In genomic region chr13:35917252-35917941, GRCh38 we compare ENCODE assay signal across 14 cellular contexts.
DNase-seq lines count a peak whose midpoint lies in the region; ATAC-seq, FAIRE-seq and TF ChIP-seq lines count a peak whose summit lies in the region.
"Had no signal": no experiment of that assay in that cellular context is flagged by ENCODE, and none has a peak within 500 bp of the region (broad histone marks: within the 10 kb centered on the region; RNA-seq: fewer than 3 reads in every experiment).

No MANE protein-coding gene starts in this region.

- no peaks in the 10 kb centered on the region for H3K27me3 ChIP-seq in ascending aorta
- H3K27me3 ChIP-seq: dorsolateral prefrontal cortex had no signal

- intact Hi-C loops in ascending aorta (cut with DNase I), result no loop called here
- intact Hi-C loops in activated T-helper 1 cell treated with anti-CD3 and anti-CD28 coated beads, Interleukin-12 subunit alpha, Interleukin-12 subunit beta, Interleukin-2, Interleukin-4 antibody, amounts not matched to agents 30 ng/mL and 10 ng/mL and 1 ng/mL, durations not matched to agents 14 hours and 24 hours and 36 hours (cut with micrococcal nuclease), result no loop called here

- no peaks in the 10 kb centered on the region for H3K27me3 Mint-ChIP-seq in neural crest cell (ENCODE audit: low read depth)
- no peaks in the 10 kb centered on the region for H3K27me3 Mint-ChIP-seq in activated T-helper 1 cell treated with anti-CD3 and anti-CD28 coated beads, Interleukin-12 subunit alpha, Interleukin-12 subunit beta, Interleukin-2, Interleukin-4 antibody, amounts not matched to agents 30 ng/mL and 10 ng/mL and 1 ng/mL, durations not matched to agents 14 hours and 24 hours and 36 hours (ENCODE audit: insufficient read depth)
- H3K27me3 Mint-ChIP-seq: natural killer cell treated with Interleukin-12 subunit alpha and Interleukin-12 subunit beta and Interleukin-15 and Interleukin-18, amount 100 ng/mL, for 72 hours had no signal

- H3K36me3 Mint-ChIP-seq in neural crest cell (ENCODE audit: low read depth), result no peaks in the 10 kb centered on the region
- H3K36me3 Mint-ChIP-seq in activated T-helper 1 cell treated with anti-CD3 and anti-CD28 coated beads, Interleukin-12 subunit alpha, Interleukin-12 subunit beta, Interleukin-2, Interleukin-4 antibody, amounts not matched to agents 30 ng/mL and 10 ng/mL and 1 ng/mL, durations not matched to agents 14 hours and 24 hours and 36 hours (ENCODE audit: low read depth), result no peaks in the 10 kb centered on the region
- H3K36me3 Mint-ChIP-seq: natural killer cell treated with Interleukin-12 subunit alpha and Interleukin-12 subunit beta and Interleukin-15 and Interleukin-18, amount 100 ng/mL, for 72 hours had no signal

- peak overlapping the region in 1 of 2 donors; percentile 0 for H3K27ac ChIP-seq in ascending aorta

- peak; percentile 40 for ATAC-seq in HG02870 (IDR thresholded peaks at IDR 0.05; ENCODE audit: unreplicated experiment)
- no peak for ATAC-seq in HG03457 (IDR thresholded peaks at IDR 0.05; ENCODE audit: unreplicated experiment)
- ATAC-seq: natural killer cell treated with Interleukin-12 subunit alpha and Interleukin-12 subunit beta and Interleukin-15 and Interleukin-18, amount 100 ng/mL, for 72 hours had no signal

- no peak for TF ChIP-seq POLR2A in H54 (IDR thresholded peaks at IDR 0.05; ENCODE audit: low read depth, low read length)

- TF ChIP-seq CTCF in GM12865 (IDR thresholded peaks at IDR 0.05; ENCODE audit: insufficient read depth, low read depth, low read length, missing control alignments), result no peak
- TF ChIP-seq CTCF in ascending aorta (IDR thresholded peaks at IDR 0.05), result no peak
- TF ChIP-seq CTCF in neural crest cell (conservative IDR thresholded peaks at IDR 0.05), result no peak

- peak; percentile 44 for DNase-seq in GM12865 (ENCODE audit: low read depth)
- no peak for DNase-seq in ascending aorta (ENCODE audit: low spot score in 2 of 2)
- DNase-seq in neural crest cell (ENCODE audit: low read depth, low spot score), result no peak
- no peak for DNase-seq in activated T-helper 1 cell treated with anti-CD3 and anti-CD28 coated beads, Interleukin-12 subunit alpha, Interleukin-12 subunit beta, Interleukin-2, Interleukin-4 antibody, amounts not matched to agents 30 ng/mL and 10 ng/mL and 1 ng/mL, durations not matched to agents 14 hours and 24 hours and 36 hours (ENCODE audit: low spot score)
- no peak for DNase-seq in H54 (ENCODE audit: insufficient read length, low spot score)
- no peak for DNase-seq in COLO668 (lab: John Stamatoyannopoulos, UW; ENCODE audit: unreplicated experiment)
- DNase-seq: dorsolateral prefrontal cortex; stimulated activated CD4-positive, alpha-beta T cell treated with anti-CD3 and anti-CD28 coated beads, Interleukin-4, amount 100 ng/mL, for 24 hours; trophoblast cell had no signal

- no peaks in the 10 kb centered on the region for H3K4me1 ChIP-seq in ascending aorta

- no peak for FAIRE-seq in H54 (lab: Jason Lieb, UNC)
- FAIRE-seq: D721Med had no signal

- H3K27ac Mint-ChIP-seq in neural crest cell (ENCODE audit: unreplicated experiment), result peak overlapping the region; percentile 72
- no peak overlapping the region for H3K27ac Mint-ChIP-seq in activated T-helper 1 cell treated with anti-CD3 and anti-CD28 coated beads, Interleukin-12 subunit alpha, Interleukin-12 subunit beta, Interleukin-2, Interleukin-4 antibody, amounts not matched to agents 30 ng/mL and 10 ng/mL and 1 ng/mL, durations not matched to agents 14 hours and 24 hours and 36 hours
- H3K27ac Mint-ChIP-seq: activated T-helper 2 cell treated with anti-CD3 and anti-CD28 coated beads, Interferon-gamma antibody, Interleukin-2, Interleukin-4, amounts not matched to agents 10 μg/mL and 5 μg/mL and 100 μg/mL, durations not matched to agents 14 hours and 24 hours and 36 hours; natural killer cell treated with Interleukin-12 subunit alpha and Interleukin-12 subunit beta and Interleukin-15 and Interleukin-18, amount 100 ng/mL, for 72 hours had no signal

- H3K4me3 ChIP-seq in GM12865 (ENCODE audit: low read depth, low read length) (peak overlapping the region; percentile 8), ascending aorta (peak overlapping the region; percentile 16 to 27)

- no peaks in the 10 kb centered on the region for H3K9me3 ChIP-seq in ascending aorta

- H3K4me3 Mint-ChIP-seq in neural crest cell, result no peak overlapping the region
- H3K4me3 Mint-ChIP-seq in activated T-helper 1 cell treated with anti-CD3 and anti-CD28 coated beads, Interleukin-12 subunit alpha, Interleukin-12 subunit beta, Interleukin-2, Interleukin-4 antibody, amounts not matched to agents 30 ng/mL and 10 ng/mL and 1 ng/mL, durations not matched to agents 14 hours and 24 hours and 36 hours, result no peak overlapping the region
- H3K4me3 Mint-ChIP-seq: natural killer cell treated with Interleukin-12 subunit alpha and Interleukin-12 subunit beta and Interleukin-15 and Interleukin-18, amount 100 ng/mL, for 72 hours had no signal

- H3K36me3 ChIP-seq in ascending aorta, result no peaks in the 10 kb centered on the region

- H3K9me3 Mint-ChIP-seq in neural crest cell, result no peaks in the 10 kb centered on the region
- H3K9me3 Mint-ChIP-seq in activated T-helper 1 cell treated with anti-CD3 and anti-CD28 coated beads, Interleukin-12 subunit alpha, Interleukin-12 subunit beta, Interleukin-2, Interleukin-4 antibody, amounts not matched to agents 30 ng/mL and 10 ng/mL and 1 ng/mL, durations not matched to agents 14 hours and 24 hours and 36 hours, result peaks cover 3% of the 10 kb centered on the region
- H3K9me3 Mint-ChIP-seq: activated T-helper 2 cell treated with anti-CD3 and anti-CD28 coated beads, Interferon-gamma antibody, Interleukin-2, Interleukin-4, amounts not matched to agents 10 μg/mL and 5 μg/mL and 100 μg/mL, durations not matched to agents 14 hours and 24 hours and 36 hours had no signal

- peaks cover 4% of the 10 kb centered on the region for H3K4me1 Mint-ChIP-seq in neural crest cell
- H3K4me1 Mint-ChIP-seq in activated T-helper 1 cell treated with anti-CD3 and anti-CD28 coated beads, Interleukin-12 subunit alpha, Interleukin-12 subunit beta, Interleukin-2, Interleukin-4 antibody, amounts not matched to agents 30 ng/mL and 10 ng/mL and 1 ng/mL, durations not matched to agents 14 hours and 24 hours and 36 hours (ENCODE audit: low read depth), result no peaks in the 10 kb centered on the region
